In genomic region chr10:30727524-30727923, GRCh38 we compare ENCODE assay signal across 1 cellular context.
TF ChIP-seq lines count a peak whose summit lies in the region.

No MANE protein-coding gene starts in this region.

TF ChIP-seq in H1, 55 proteins besides CTCF, POLR2A, EP300 and RAD21:
- TF ChIP-seq BACH1 (IDR thresholded peaks at IDR 0.05; ENCODE audit: low read length) = no peak
- no peak for TF ChIP-seq EZH2 (IDR thresholded peaks at IDR 0.05; ENCODE audit: low read depth, low read length, severe bottlenecking)
- TF ChIP-seq KDM1A (IDR thresholded peaks at IDR 0.05; ENCODE audit: borderline replicate concordance, low read length) = no peak
- no peak for TF ChIP-seq TCF12 (IDR thresholded peaks at IDR 0.05; ENCODE audit: low read depth, low read length)
- TF ChIP-seq, protein P1, sequence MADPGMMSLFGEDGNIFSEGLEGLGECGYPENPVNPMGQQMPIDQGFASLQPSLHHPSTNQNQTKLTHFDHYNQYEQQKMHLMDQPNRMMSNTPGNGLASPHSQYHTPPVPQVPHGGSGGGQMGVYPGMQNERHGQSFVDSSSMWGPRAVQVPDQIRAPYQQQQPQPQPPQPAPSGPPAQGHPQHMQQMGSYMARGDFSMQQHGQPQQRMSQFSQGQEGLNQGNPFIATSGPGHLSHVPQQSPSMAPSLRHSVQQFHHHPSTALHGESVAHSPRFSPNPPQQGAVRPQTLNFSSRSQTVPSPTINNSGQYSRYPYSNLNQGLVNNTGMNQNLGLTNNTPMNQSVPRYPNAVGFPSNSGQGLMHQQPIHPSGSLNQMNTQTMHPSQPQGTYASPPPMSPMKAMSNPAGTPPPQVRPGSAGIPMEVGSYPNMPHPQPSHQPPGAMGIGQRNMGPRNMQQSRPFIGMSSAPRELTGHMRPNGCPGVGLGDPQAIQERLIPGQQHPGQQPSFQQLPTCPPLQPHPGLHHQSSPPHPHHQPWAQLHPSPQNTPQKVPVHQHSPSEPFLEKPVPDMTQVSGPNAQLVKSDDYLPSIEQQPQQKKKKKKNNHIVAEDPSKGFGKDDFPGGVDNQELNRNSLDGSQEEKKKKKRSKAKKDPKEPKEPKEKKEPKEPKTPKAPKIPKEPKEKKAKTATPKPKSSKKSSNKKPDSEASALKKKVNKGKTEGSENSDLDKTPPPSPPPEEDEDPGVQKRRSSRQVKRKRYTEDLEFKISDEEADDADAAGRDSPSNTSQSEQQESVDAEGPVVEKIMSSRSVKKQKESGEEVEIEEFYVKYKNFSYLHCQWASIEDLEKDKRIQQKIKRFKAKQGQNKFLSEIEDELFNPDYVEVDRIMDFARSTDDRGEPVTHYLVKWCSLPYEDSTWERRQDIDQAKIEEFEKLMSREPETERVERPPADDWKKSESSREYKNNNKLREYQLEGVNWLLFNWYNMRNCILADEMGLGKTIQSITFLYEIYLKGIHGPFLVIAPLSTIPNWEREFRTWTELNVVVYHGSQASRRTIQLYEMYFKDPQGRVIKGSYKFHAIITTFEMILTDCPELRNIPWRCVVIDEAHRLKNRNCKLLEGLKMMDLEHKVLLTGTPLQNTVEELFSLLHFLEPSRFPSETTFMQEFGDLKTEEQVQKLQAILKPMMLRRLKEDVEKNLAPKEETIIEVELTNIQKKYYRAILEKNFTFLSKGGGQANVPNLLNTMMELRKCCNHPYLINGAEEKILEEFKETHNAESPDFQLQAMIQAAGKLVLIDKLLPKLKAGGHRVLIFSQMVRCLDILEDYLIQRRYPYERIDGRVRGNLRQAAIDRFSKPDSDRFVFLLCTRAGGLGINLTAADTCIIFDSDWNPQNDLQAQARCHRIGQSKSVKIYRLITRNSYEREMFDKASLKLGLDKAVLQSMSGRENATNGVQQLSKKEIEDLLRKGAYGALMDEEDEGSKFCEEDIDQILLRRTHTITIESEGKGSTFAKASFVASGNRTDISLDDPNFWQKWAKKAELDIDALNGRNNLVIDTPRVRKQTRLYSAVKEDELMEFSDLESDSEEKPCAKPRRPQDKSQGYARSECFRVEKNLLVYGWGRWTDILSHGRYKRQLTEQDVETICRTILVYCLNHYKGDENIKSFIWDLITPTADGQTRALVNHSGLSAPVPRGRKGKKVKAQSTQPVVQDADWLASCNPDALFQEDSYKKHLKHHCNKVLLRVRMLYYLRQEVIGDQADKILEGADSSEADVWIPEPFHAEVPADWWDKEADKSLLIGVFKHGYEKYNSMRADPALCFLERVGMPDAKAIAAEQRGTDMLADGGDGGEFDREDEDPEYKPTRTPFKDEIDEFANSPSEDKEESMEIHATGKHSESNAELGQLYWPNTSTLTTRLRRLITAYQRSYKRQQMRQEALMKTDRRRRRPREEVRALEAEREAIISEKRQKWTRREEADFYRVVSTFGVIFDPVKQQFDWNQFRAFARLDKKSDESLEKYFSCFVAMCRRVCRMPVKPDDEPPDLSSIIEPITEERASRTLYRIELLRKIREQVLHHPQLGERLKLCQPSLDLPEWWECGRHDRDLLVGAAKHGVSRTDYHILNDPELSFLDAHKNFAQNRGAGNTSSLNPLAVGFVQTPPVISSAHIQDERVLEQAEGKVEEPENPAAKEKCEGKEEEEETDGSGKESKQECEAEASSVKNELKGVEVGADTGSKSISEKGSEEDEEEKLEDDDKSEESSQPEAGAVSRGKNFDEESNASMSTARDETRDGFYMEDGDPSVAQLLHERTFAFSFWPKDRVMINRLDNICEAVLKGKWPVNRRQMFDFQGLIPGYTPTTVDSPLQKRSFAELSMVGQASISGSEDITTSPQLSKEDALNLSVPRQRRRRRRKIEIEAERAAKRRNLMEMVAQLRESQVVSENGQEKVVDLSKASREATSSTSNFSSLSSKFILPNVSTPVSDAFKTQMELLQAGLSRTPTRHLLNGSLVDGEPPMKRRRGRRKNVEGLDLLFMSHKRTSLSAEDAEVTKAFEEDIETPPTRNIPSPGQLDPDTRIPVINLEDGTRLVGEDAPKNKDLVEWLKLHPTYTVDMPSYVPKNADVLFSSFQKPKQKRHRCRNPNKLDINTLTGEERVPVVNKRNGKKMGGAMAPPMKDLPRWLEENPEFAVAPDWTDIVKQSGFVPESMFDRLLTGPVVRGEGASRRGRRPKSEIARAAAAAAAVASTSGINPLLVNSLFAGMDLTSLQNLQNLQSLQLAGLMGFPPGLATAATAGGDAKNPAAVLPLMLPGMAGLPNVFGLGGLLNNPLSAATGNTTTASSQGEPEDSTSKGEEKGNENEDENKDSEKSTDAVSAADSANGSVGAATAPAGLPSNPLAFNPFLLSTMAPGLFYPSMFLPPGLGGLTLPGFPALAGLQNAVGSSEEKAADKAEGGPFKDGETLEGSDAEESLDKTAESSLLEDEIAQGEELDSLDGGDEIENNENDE (IDR thresholded peaks at IDR 0.05; ENCODE audit: insufficient replicate concordance, low read length) = no peak
- TF ChIP-seq TBP (IDR thresholded peaks at IDR 0.05; ENCODE audit: low read depth, low read length) = no peak
- TF ChIP-seq SP4 (IDR thresholded peaks at IDR 0.05; ENCODE audit: low read length) = no peak
- no peak for TF ChIP-seq ZNF274 (IDR thresholded peaks at IDR 0.05; ENCODE audit: borderline replicate concordance, extremely low read depth, low read length)
- TF ChIP-seq CEBPB (IDR thresholded peaks at IDR 0.05; ENCODE audit: low read depth, low read length) = no peak
- no peak for TF ChIP-seq FOSL1 (IDR thresholded peaks at IDR 0.05; ENCODE audit: insufficient read depth, low read depth, low read length)
- no peak for TF ChIP-seq SIN3A (conservative IDR thresholded peaks at IDR 0.05 in 1 of 2, IDR thresholded peaks at IDR 0.05 in 1 of 2; ENCODE audit: low read depth in 1 of 2, low read length in 2 of 2)
- no peak for TF ChIP-seq KDM4A (IDR thresholded peaks at IDR 0.05; ENCODE audit: low read depth, low read length, severe bottlenecking)
- TF ChIP-seq SIX5 (IDR thresholded peaks at IDR 0.05; ENCODE audit: low read depth, low read length) = no peak
- no peak for TF ChIP-seq BRCA1 (IDR thresholded peaks at IDR 0.05; ENCODE audit: low read depth, low read length)
- no peak for TF ChIP-seq PHF8 (conservative IDR thresholded peaks at IDR 0.05; ENCODE audit: low read depth, low read length)
- no peak for TF ChIP-seq ATF3 (IDR thresholded peaks at IDR 0.05; ENCODE audit: insufficient read depth, low read depth, low read length)
- TF ChIP-seq POU5F1 (IDR thresholded peaks at IDR 0.05; ENCODE audit: low read depth, low read length) = no peak
